In genomic region chr2:102033750-102034682, GRCh38 we compare ENCODE assay signal across 10 cellular contexts. TPM values are rescaled to one million over a fixed set of nuclear protein-coding genes. Genes with fewer than 3 reads are reported as not detected.
A peak's percentile ranks its signal among the peaks of the same experiment; 100 is the strongest.
DNase-seq lines count a peak whose midpoint lies in the region; ATAC-seq and TF ChIP-seq lines count a peak whose summit lies in the region.
"Had no signal": no experiment of that assay in that cellular context is flagged by ENCODE, and none has a peak within 500 bp of the region (broad histone marks: within the 10 kb centered on the region; RNA-seq: fewer than 3 reads in every experiment).

No MANE protein-coding gene starts in this region.

- H3K18ac ChIP-seq in mesenchymal stem cell (ENCODE audit: low read depth in 1 of 2, low read length in 2 of 2): peak overlapping the region; percentile 92 to 99

- peak overlapping the region; percentile 13 for H3K4me3 Mint-ChIP-seq in activated T-cell treated with anti-CD3 and anti-CD28 coated beads, Interleukin-2, amount 50 U/mL, for 24 hours
- no peak overlapping the region for H3K4me3 Mint-ChIP-seq in activated naive CD8-positive, alpha-beta T cell treated with anti-CD3 and anti-CD28 coated beads, Interleukin-2, amount 50 U/mL, for 24 hours

- no peak for DNase-seq in activated T-cell treated with anti-CD3 and anti-CD28 coated beads, Interleukin-2, amount 50 U/mL, for 24 hours
- DNase-seq in activated T-cell treated with anti-CD3 and anti-CD28 coated beads for 4 hours: no peak
- no peak for DNase-seq in activated naive CD8-positive, alpha-beta T cell treated with anti-CD3 and anti-CD28 coated beads, Interleukin-2, amount 50 U/mL, for 24 hours
- no peak for DNase-seq in mesenchymal stem cell
- no peak for DNase-seq in tibial nerve (ENCODE audit: low spot score in 2 of 2)
- DNase-seq in kidney glomerular epithelial cell (lab: John Stamatoyannopoulos, UW): no peak
- DNase-seq in RPMI8226: no peak
- DNase-seq: activated effector memory CD4-positive, alpha-beta T cell treated with Interleukin-2 at 50 U/mL for 16 hours had no signal

- peak overlapping the region; percentile 29 for H3K27ac Mint-ChIP-seq in activated T-cell treated with anti-CD3 and anti-CD28 coated beads, Interleukin-2, amount 50 U/mL, for 24 hours
- peak overlapping the region; percentile 1 for H3K27ac Mint-ChIP-seq in activated naive CD8-positive, alpha-beta T cell treated with anti-CD3 and anti-CD28 coated beads, Interleukin-2, amount 50 U/mL, for 24 hours

- TF ChIP-seq POLR2A in tibial nerve (IDR thresholded peaks at IDR 0.05): no peak

- H4K91ac ChIP-seq in mesenchymal stem cell (ENCODE audit: low read length): peak overlapping the region; percentile 97

- no peaks in the 10 kb centered on the region for H3K79me1 ChIP-seq in mesenchymal stem cell (replicated peaks; ENCODE audit: low read length, poor library complexity, severe bottlenecking)

- no peaks in the 10 kb centered on the region for H3K27me3 ChIP-seq in mesenchymal stem cell (ENCODE audit: control insufficient read depth in 1 of 2, insufficient read depth in 1 of 2, low read length in 2 of 2)
- H3K27me3 ChIP-seq in tibial nerve: no peaks in the 10 kb centered on the region

- H3K27ac ChIP-seq in mesenchymal stem cell (ENCODE audit: low read length, poor library complexity, severe bottlenecking) (peak overlapping the region; percentile 60), tibial nerve (peak overlapping the region in 3 of 4 donors; percentile 44 to 65 (median 60))
- H3K27ac ChIP-seq: SK-N-MC had no signal

- H3K4me1 ChIP-seq in mesenchymal stem cell (ENCODE audit: control insufficient read depth, insufficient read depth, low read depth, low read length) (peaks cover 12% of the 10 kb centered on the region), tibial nerve (peaks cover 0 to 42% (median 24%) of the 10 kb centered on the region in 4 donors)

- peak overlapping the region; percentile 99 for H2AK5ac ChIP-seq in mesenchymal stem cell (ENCODE audit: low read length, severe bottlenecking)

- H3K9ac ChIP-seq in mesenchymal stem cell (ENCODE audit: low read length): peak overlapping the region; percentile 9

- peak overlapping the region; percentile 96 to 100 for H2BK12ac ChIP-seq in mesenchymal stem cell (ENCODE audit: low read length in 2 of 2)

- no peak for ATAC-seq in activated naive CD8-positive, alpha-beta T cell treated with anti-CD3 and anti-CD28 coated beads, Interleukin-2, amount 50 U/mL, for 24 hours
- no peak for ATAC-seq in HG03139 (IDR thresholded peaks at IDR 0.05; ENCODE audit: unreplicated experiment)

- H4K8ac ChIP-seq in mesenchymal stem cell (ENCODE audit: low read length): peak overlapping the region; percentile 97

- no peak for TF ChIP-seq CTCF in tibial nerve (IDR thresholded peaks at IDR 0.05)

- no peaks in the 10 kb centered on the region for H3K27me3 Mint-ChIP-seq in activated T-cell treated with anti-CD3 and anti-CD28 coated beads, Interleukin-2, amount 50 U/mL, for 24 hours
- peaks cover 3% of the 10 kb centered on the region for H3K27me3 Mint-ChIP-seq in activated naive CD8-positive, alpha-beta T cell treated with anti-CD3 and anti-CD28 coated beads, Interleukin-2, amount 50 U/mL, for 24 hours

- H3K36me3 ChIP-seq in mesenchymal stem cell (ENCODE audit: control insufficient read depth in 1 of 2, insufficient read depth in 2 of 2, low read depth in 1 of 2, low read length in 2 of 2) (no peaks in the 10 kb centered on the region), tibial nerve (no peaks in the 10 kb centered on the region)

- no peak for TF ChIP-seq EP300 in tibial nerve (IDR thresholded peaks at IDR 0.05)

- no peak overlapping the region for H2AFZ ChIP-seq in mesenchymal stem cell (ENCODE audit: low read depth, low read length)

- peak overlapping the region; percentile 69 for H2BK120ac ChIP-seq in mesenchymal stem cell (ENCODE audit: low read depth, low read length)

- H3K4ac ChIP-seq in mesenchymal stem cell (ENCODE audit: low read depth in 1 of 2, low read length in 2 of 2): peak overlapping the region; percentile 93 to 99

- H3K9me3 Mint-ChIP-seq in activated T-cell treated with anti-CD3 and anti-CD28 coated beads, Interleukin-2, amount 50 U/mL, for 24 hours: no peaks in the 10 kb centered on the region
- H3K9me3 Mint-ChIP-seq in activated naive CD8-positive, alpha-beta T cell treated with anti-CD3 and anti-CD28 coated beads, Interleukin-2, amount 50 U/mL, for 24 hours: peaks cover 4% of the 10 kb centered on the region

- H3K36me3 Mint-ChIP-seq in activated T-cell treated with anti-CD3 and anti-CD28 coated beads, Interleukin-2, amount 50 U/mL, for 24 hours (ENCODE audit: low read depth): no peaks in the 10 kb centered on the region
- no peaks in the 10 kb centered on the region for H3K36me3 Mint-ChIP-seq in activated naive CD8-positive, alpha-beta T cell treated with anti-CD3 and anti-CD28 coated beads, Interleukin-2, amount 50 U/mL, for 24 hours (ENCODE audit: low read depth)

- H3K4me3 ChIP-seq in mesenchymal stem cell (ENCODE audit: insufficient read depth in 1 of 2, low read depth in 1 of 2, low read length in 2 of 2): no peak overlapping the region
- no peak overlapping the region for H3K4me3 ChIP-seq in tibial nerve
- H3K4me3 ChIP-seq: SK-N-MC had no signal

- H3K14ac ChIP-seq in mesenchymal stem cell (ENCODE audit: low read length in 2 of 2): peak overlapping the region in 1 of 2 experiments; percentile 61

- H2BK5ac ChIP-seq in mesenchymal stem cell (ENCODE audit: low read depth, low read length, poor library complexity, severe bottlenecking): peak overlapping the region; percentile 66

- 72% methylated on average over 9 of the region's 9 CpGs for WGBS in mesenchymal stem cell
- WGBS in tibial nerve, 2 donors: 72 to 77% methylated on average over 9 of the region's 9 CpGs

- H3K9me3 ChIP-seq in mesenchymal stem cell (ENCODE audit: control insufficient read depth, low read length) (no peaks in the 10 kb centered on the region), tibial nerve (no peaks in the 10 kb centered on the region)

- peak overlapping the region in 1 of 2 experiments; percentile 74 for H3K23ac ChIP-seq in mesenchymal stem cell (ENCODE audit: low read length in 2 of 2)

- no peak overlapping the region for H3K4me2 ChIP-seq in mesenchymal stem cell (ENCODE audit: low read length, poor library complexity, severe bottlenecking)

- H3K4me1 Mint-ChIP-seq in activated T-cell treated with anti-CD3 and anti-CD28 coated beads, Interleukin-2, amount 50 U/mL, for 24 hours (ENCODE audit: low read depth): peaks cover 40% of the 10 kb centered on the region
- peaks cover 28% of the 10 kb centered on the region for H3K4me1 Mint-ChIP-seq in activated naive CD8-positive, alpha-beta T cell treated with anti-CD3 and anti-CD28 coated beads, Interleukin-2, amount 50 U/mL, for 24 hours

- H2BK15ac ChIP-seq in mesenchymal stem cell (ENCODE audit: low read depth, poor library complexity, severe bottlenecking): peak overlapping the region; percentile 87

RNA-seq across cellular contexts. Expression of gene IL1R2, which starts 42.3 kb away (rescaled TPM):
- 3.4 TPM for polyA plus RNA-seq in mesenchymal stem cell (2013, experiment 1 of 2)
- 3.0 TPM for polyA plus RNA-seq in mesenchymal stem cell (2013, experiment 2 of 2)
- total RNA-seq in tibial nerve: 10 to 100 TPM in 1 of 4 donors, 1 to 10 TPM in 3; 3.6 to 17.7 (median 7.5) TPM
